ENCODE assay signal across 29 cellular contexts in the genomic region with DNA sequence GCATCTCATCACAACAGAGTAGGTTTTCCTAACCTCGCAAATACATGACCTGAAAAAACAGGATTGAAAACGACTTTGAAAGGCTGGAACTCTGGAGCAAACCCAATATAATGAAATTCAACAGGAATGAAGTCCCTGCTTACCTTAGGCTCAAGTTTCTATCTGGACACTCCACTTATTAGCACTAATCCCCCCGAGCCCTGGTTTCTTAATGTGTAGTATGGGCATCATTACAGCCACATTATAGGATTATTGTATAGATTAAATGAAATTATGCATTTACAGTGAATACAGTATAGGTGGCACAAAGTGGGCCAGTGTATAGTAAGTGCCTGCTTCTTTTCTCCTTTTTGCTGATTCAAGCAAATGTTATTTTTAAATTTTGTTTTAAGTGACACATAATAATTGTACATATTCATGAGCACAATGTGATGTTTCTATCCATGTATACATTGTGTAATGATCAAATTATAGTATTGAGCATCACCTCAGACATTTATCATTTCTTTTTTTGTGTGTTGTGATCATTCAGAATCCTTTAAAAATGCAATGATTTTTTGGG.
"Had no signal": no experiment of that assay in that cellular context is flagged by ENCODE, and none has a peak within 500 bp of the region (broad histone marks: within the 10 kb centered on the region; RNA-seq: fewer than 3 reads in every experiment).

No MANE protein-coding gene starts in this region.

- H3K4me1 ChIP-seq: breast epithelium, colonic mucosa had no signal

- H3K4me3 ChIP-seq: ascending aorta, breast epithelium, cardiac muscle cell, colonic mucosa, esophagus squamous epithelium had no signal

- FAIRE-seq: endometrium, endothelial cell of umbilical vein, frontal cortex had no signal

- H3K9me3 ChIP-seq: ascending aorta, breast epithelium, colonic mucosa, esophagus squamous epithelium had no signal

- H3K36me3 ChIP-seq: ascending aorta, breast epithelium, cardiac muscle cell, colonic mucosa, esophagus squamous epithelium had no signal

- H3K27me3 ChIP-seq: ascending aorta, breast epithelium, cardiac muscle cell, colonic mucosa, esophagus squamous epithelium had no signal

- H3K27ac ChIP-seq: ascending aorta, breast epithelium, cardiac muscle cell, colonic mucosa, epithelial cell of prostate, esophagus squamous epithelium had no signal

- DNase-seq: activated CD4-positive, alpha-beta memory T cell treated with anti-CD3 and anti-CD28 coated beads for 36 hours; activated CD4-positive, alpha-beta T cell treated with anti-CD3 and anti-CD28 coated beads for 36 hours; activated CD4-positive, alpha-beta T cell treated with anti-CD3 and anti-CD28 coated beads, Interleukin-2, amount 10 ng/mL, durations not matched to agents 24 days and 14 days; activated CD4-positive, CD25-positive, alpha-beta regulatory T cell; activated CD4-positive, CD25-positive, alpha-beta regulatory T cell treated with anti-CD3 and anti-CD28 coated beads, Interleukin-2, amount 50 U/mL, for 72 hours; activated CD8-positive, alpha-beta memory T cell treated with anti-CD3 and anti-CD28 coated beads, Interleukin-2, amount 50 U/mL, for 48 hours; activated gamma-delta T cell; activated naive CD4-positive, alpha-beta T cell; activated naive CD4-positive, alpha-beta T cell treated with anti-CD3 and anti-CD28 coated beads, Interleukin-2, amount 10 ng/mL, durations not matched to agents 7 days and 5 days; activated naive CD8-positive, alpha-beta T cell treated with anti-CD3 and anti-CD28 coated beads, Interleukin-2, amount 10 ng/mL, durations not matched to agents 7 days and 5 days; activated T-cell treated with anti-CD3 and anti-CD28 coated beads for 4 hours; activated T-cell treated with anti-CD3 and anti-CD28 coated beads, Interleukin-2, amount 50 U/mL, for 24 hours; activated T-cell treated with anti-CD3 and anti-CD28 coated beads, Interleukin-2, amount 50 U/mL, for 72 hours; central memory CD4-positive, alpha-beta T cell; cerebellar nuclear complex; colonic mucosa; effector CD8-positive, alpha-beta T cell; esophagus squamous epithelium; head of caudate nucleus; hippocampal formation; T1000 had no signal

- ATAC-seq: activated CD4-positive, alpha-beta T cell treated with anti-CD3 and anti-CD28 coated beads for 36 hours; activated naive CD4-positive, alpha-beta T cell treated with anti-CD3 and anti-CD28 coated beads, Interleukin-2, amount 50 U/mL, for 72 hours; activated T-cell treated with anti-CD3 and anti-CD28 coated beads, Interleukin-2, amount 50 U/mL, for 72 hours had no signal
